In the genomic region with DNA sequence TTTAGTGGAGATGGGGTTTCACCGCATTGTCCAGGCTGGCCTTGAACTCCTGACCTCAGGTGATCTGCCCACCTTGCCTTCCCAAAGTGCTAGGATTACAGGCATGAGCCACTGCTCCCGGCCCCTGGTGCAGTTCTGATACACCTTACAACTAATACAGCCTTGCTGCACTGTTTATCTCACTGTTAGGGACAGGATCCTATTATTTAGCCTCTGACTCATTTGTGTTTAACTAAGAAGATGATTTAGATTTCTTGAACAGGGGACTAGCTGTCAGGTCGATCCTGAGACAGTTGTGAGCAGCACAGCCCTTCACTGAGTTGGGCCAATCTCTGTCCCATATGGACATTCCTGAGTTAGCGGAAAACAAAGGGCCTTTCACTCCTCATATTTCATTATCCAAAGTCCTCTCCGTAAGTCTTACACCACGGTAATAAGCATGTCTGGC, we compare ENCODE assay signal across 14 cellular contexts. TPM values are rescaled to one million over a fixed set of nuclear protein-coding genes. Genes with fewer than 3 reads are reported as not detected.
A peak's percentile ranks its signal among the peaks of the same experiment; 100 is the strongest.
DNase-seq lines count a peak whose midpoint lies in the region; ATAC-seq and TF ChIP-seq lines count a peak whose summit lies in the region.
"Had no signal": no experiment of that assay in that cellular context is flagged by ENCODE, and none has a peak within 500 bp of the region (broad histone marks: within the 10 kb centered on the region; RNA-seq: fewer than 3 reads in every experiment).

No MANE protein-coding gene starts in this region.

- no peak for ATAC-seq in T-cell (replicated peaks in 1 of 4)
- ATAC-seq in gastrocnemius medialis = peak; percentile 66 to 81
- ATAC-seq in HG02678 (IDR thresholded peaks at IDR 0.05; ENCODE audit: unreplicated experiment) = no peak
- ATAC-seq: esophagus mucosa; stimulated activated naive B cell treated with anti-CD40 and anti-IgM and Interleukin-4, amounts not matched to agents 10 μg/mL and 1 μg/mL and 100 μg/mL, for 72 hours had no signal

- peaks cover 63% of the 10 kb centered on the region for H3K36me3 Mint-ChIP-seq in T-cell

- POLR2A ChIA-PET in T-cell (lab: Charles Lee) = no interaction called here

- H3K27me3 Mint-ChIP-seq in T-cell = no peaks in the 10 kb centered on the region
- H3K27me3 Mint-ChIP-seq: CD4-positive, CD25-positive, alpha-beta regulatory T cell; stimulated activated naive B cell treated with anti-CD40 and anti-IgM and Interleukin-4, amounts not matched to agents 10 μg/mL and 1 μg/mL and 100 μg/mL, for 72 hours had no signal

- H3K27ac ChIP-seq in left ventricle myocardium inferior (replicated peaks) (peak overlapping the region; percentile 28), gastrocnemius medialis (peak overlapping the region; percentile 98 to 100 (median 100))

- H3K9me3 ChIP-seq in left ventricle myocardium inferior (replicated peaks) (no peaks in the 10 kb centered on the region), gastrocnemius medialis (no peaks in the 10 kb centered on the region)

- H3K36me3 ChIP-seq in left ventricle myocardium inferior (peaks cover 78% of the 10 kb centered on the region), gastrocnemius medialis (peaks cover 0 to 67% of the 10 kb centered on the region in 2 donors)

- H3K4me3 Mint-ChIP-seq in T-cell = no peak overlapping the region
- H3K4me3 Mint-ChIP-seq: stimulated activated naive B cell treated with anti-CD40 and anti-IgM and Interleukin-4, amounts not matched to agents 10 μg/mL and 1 μg/mL and 100 μg/mL, for 72 hours had no signal

- TF ChIP-seq CTCF in left ventricle myocardium inferior (IDR thresholded peaks at IDR 0.05; ENCODE audit: borderline replicate concordance) (no peak), gastrocnemius medialis (IDR thresholded peaks at IDR 0.05 in 4 of 5, conservative IDR thresholded peaks at IDR 0.05 in 1 of 5) (no peak)

- H3K4me3 ChIP-seq in left ventricle myocardium inferior = no peak overlapping the region
- no peak overlapping the region for H3K4me3 ChIP-seq in gastrocnemius medialis

- TF ChIP-seq POLR2A in gastrocnemius medialis (IDR thresholded peaks at IDR 0.05) = peak; percentile 40 to 86

- peaks cover 34% of the 10 kb centered on the region for H3K4me1 ChIP-seq in left ventricle myocardium inferior
- H3K4me1 ChIP-seq in gastrocnemius medialis = peaks cover 87 to 89% of the 10 kb centered on the region in 2 donors

- CTCF ChIA-PET in T-cell (lab: Charles Lee) = no interaction called here

- peak; percentile 36 for DNase-seq in HT1080 (ENCODE audit: low read depth)
- DNase-seq in T-cell = no peak
- no peak for DNase-seq in left ventricle myocardium inferior
- no peak for DNase-seq in gastrocnemius medialis
- no peak for DNase-seq in NCI-H1105 (lab: John Stamatoyannopoulos, UW)
- no peak for DNase-seq in occipital lobe (lab: John Stamatoyannopoulos, UW)
- DNase-seq: activated naive CD4-positive, alpha-beta T cell treated with anti-CD3 and anti-CD28 coated beads, Interleukin-2, amount 50 U/mL, for 16 hours; NCI-H1694; NCI-H510A treated with DMSO at 0.1 percent for 48 hours; stimulated activated CD4-positive, alpha-beta T cell treated with anti-CD3 and anti-CD28 coated beads, Interleukin-4, amount 100 ng/mL, for 4 hours; stimulated activated naive B cell treated with anti-CD40 and anti-IgM and Interleukin-4, amounts not matched to agents 10 μg/mL and 1 μg/mL and 100 μg/mL, for 72 hours had no signal

- intact Hi-C loops in left ventricle myocardium inferior (cut with micrococcal nuclease) (no loop called here), gastrocnemius medialis (cut with DNase I; ENCODE audit: low total_unique reads) (loop anchor here (10.0 kb wide), 5 partner anchors 884 to 1394 kb away; partner anchors contain the start of genes PFN2 and TSC22D2)

- H3K4me1 Mint-ChIP-seq in T-cell = peaks cover 6 to 39% (median 31%) of the 10 kb centered on the region in 3 donors
- H3K4me1 Mint-ChIP-seq: stimulated activated naive B cell treated with anti-CD40 and anti-IgM and Interleukin-4, amounts not matched to agents 10 μg/mL and 1 μg/mL and 100 μg/mL, for 72 hours had no signal

- H3K9me3 Mint-ChIP-seq in T-cell = no peaks in the 10 kb centered on the region
- H3K9me3 Mint-ChIP-seq: CD4-positive, CD25-positive, alpha-beta regulatory T cell had no signal

- no peaks in the 10 kb centered on the region for H3K27me3 ChIP-seq in left ventricle myocardium inferior (ENCODE audit: low read depth)
- H3K27me3 ChIP-seq in gastrocnemius medialis = no peaks in the 10 kb centered on the region

- peak overlapping the region; percentile 55 to 65 for H3K27ac Mint-ChIP-seq in T-cell
- H3K27ac Mint-ChIP-seq: stimulated activated naive B cell treated with anti-CD40 and anti-IgM and Interleukin-4, amounts not matched to agents 10 μg/mL and 1 μg/mL and 100 μg/mL, for 72 hours had no signal

- in situ Hi-C loops in gastrocnemius medialis (cut with MboI; ENCODE audit: low sequenced_read_pairs in 4 of 4) = loop anchor here in 1 of 4 donors (25.0 kb wide), 1 partner anchor 1052 kb away; no protein-coding TSS in a partner anchor

RNA-seq across cellular contexts. Expression of gene GYG1, which starts 19.2 kb away (rescaled TPM):
- 53.1 and 79.4 TPM in 2 replicates for total RNA-seq in HT1080 (2014; rRNA removed; shearing (Covaris generic))
- polyA plus RNA-seq in HT1080 (2015; cell fraction: cytosol; rRNA removed) = 85.5 and 99.8 TPM in 2 replicates
- polyA plus RNA-seq in HT1080 (2015; cell fraction: nucleus; rRNA removed) = 67.5 and 77.8 TPM in 2 replicates
- total RNA-seq in T-cell (10 to 100 TPM; 16.3 to 30.4 (median 25.7) TPM), left ventricle myocardium inferior (155 TPM), gastrocnemius medialis (100 to 1,000 TPM; 298 to 526 (median 331) TPM), occipital lobe (5.1 TPM)

Comparison
In these comparisons a context has a peak if more than half of its experiments do, and no peak if none do; other contexts are left out.
1. ATAC-seq: peak in gastrocnemius medialis (2 of 2); none in T-cell (0 of 4) and HG02678 (single experiment).